ENCODE assay signal across 28 cellular contexts in the genomic region with DNA sequence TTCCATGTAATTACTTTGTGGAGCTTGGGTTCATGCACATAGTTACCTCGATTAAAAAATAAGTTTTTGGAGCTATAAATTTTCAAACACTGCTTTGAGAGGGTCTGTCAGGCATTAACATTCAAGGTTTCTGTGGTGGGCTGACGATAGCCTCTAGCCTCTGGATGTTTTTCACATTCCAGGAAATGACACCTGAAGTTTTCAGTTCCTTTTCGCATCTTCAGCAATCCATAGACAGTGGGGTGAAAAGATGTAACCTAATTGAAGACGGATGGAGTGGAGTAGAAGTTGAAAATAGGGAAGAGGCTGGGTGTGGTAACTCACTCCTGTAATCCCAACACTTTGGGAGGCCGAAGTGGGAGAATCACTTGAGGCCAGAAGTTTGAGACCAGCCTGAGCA.
"Had no signal": no experiment of that assay in that cellular context is flagged by ENCODE, and none has a peak within 500 bp of the region (broad histone marks: within the 10 kb centered on the region; RNA-seq: fewer than 3 reads in every experiment).

No MANE protein-coding gene starts in this region.

- H3K4me3 Mint-ChIP-seq: dendritic cell treated with granulocyte-macrophage colony-stimulating factor and Interleukin-4, amounts not matched to agents 40 ng/mL and 50 ng/mL, for 4 days; effector memory CD8-positive, alpha-beta T cell had no signal

- FAIRE-seq: colon, endometrium, endothelial cell of umbilical vein, frontal cortex had no signal

- DNase-seq: colonic mucosa; cortex of kidney; dermis blood vessel endothelial cell; dorsolateral prefrontal cortex; effector CD4-positive, alpha-beta T cell; effector CD8-positive, alpha-beta T cell; effector memory CD4-positive, alpha-beta T cell; effector memory CD8-positive, alpha-beta T cell; erythroblast; esophagus squamous epithelium; foreskin fibroblast; foreskin keratinocyte; foreskin melanocyte; gastrocnemius medialis; glutamatergic neuron; head of caudate nucleus; heart left ventricle; heart right ventricle had no signal

- H3K27ac Mint-ChIP-seq: dendritic cell treated with granulocyte-macrophage colony-stimulating factor and Interleukin-4, amounts not matched to agents 40 ng/mL and 50 ng/mL, for 4 days; effector memory CD8-positive, alpha-beta T cell had no signal

- H3K4me1 ChIP-seq: colonic mucosa, foreskin keratinocyte had no signal

- H3K27me3 Mint-ChIP-seq: dendritic cell treated with granulocyte-macrophage colony-stimulating factor and Interleukin-4, amounts not matched to agents 40 ng/mL and 50 ng/mL, for 4 days had no signal

- H3K9me3 Mint-ChIP-seq: dendritic cell treated with granulocyte-macrophage colony-stimulating factor and Interleukin-4, amounts not matched to agents 40 ng/mL and 50 ng/mL, for 4 days; effector memory CD8-positive, alpha-beta T cell had no signal

- H3K27ac ChIP-seq: colonic mucosa, coronary artery, dorsolateral prefrontal cortex, epithelial cell of prostate, esophagus muscularis mucosa, esophagus squamous epithelium, foreskin keratinocyte, gastrocnemius medialis, gastroesophageal sphincter, heart left ventricle, heart right ventricle had no signal

- H3K4me3 ChIP-seq: colonic mucosa, coronary artery, dorsolateral prefrontal cortex, esophagus muscularis mucosa, esophagus squamous epithelium, gastrocnemius medialis, gastroesophageal sphincter, heart left ventricle, heart right ventricle had no signal

- ATAC-seq: effector memory CD8-positive, alpha-beta T cell; esophagus mucosa; foreskin keratinocyte; gastrocnemius medialis; gastroesophageal sphincter; heart left ventricle; heart right ventricle had no signal

- H3K27me3 ChIP-seq: colonic mucosa, dorsolateral prefrontal cortex, esophagus muscularis mucosa, foreskin keratinocyte, gastrocnemius medialis, gastroesophageal sphincter, heart left ventricle, heart right ventricle had no signal

- H3K36me3 ChIP-seq: colonic mucosa, esophagus muscularis mucosa, esophagus squamous epithelium, gastrocnemius medialis, gastroesophageal sphincter, heart left ventricle, heart right ventricle had no signal

- H3K9me3 ChIP-seq: colonic mucosa, esophagus muscularis mucosa, esophagus squamous epithelium, gastrocnemius medialis, gastroesophageal sphincter, heart left ventricle, heart right ventricle had no signal
